ENCODE assay signal across 8 cellular contexts in the genomic region with DNA sequence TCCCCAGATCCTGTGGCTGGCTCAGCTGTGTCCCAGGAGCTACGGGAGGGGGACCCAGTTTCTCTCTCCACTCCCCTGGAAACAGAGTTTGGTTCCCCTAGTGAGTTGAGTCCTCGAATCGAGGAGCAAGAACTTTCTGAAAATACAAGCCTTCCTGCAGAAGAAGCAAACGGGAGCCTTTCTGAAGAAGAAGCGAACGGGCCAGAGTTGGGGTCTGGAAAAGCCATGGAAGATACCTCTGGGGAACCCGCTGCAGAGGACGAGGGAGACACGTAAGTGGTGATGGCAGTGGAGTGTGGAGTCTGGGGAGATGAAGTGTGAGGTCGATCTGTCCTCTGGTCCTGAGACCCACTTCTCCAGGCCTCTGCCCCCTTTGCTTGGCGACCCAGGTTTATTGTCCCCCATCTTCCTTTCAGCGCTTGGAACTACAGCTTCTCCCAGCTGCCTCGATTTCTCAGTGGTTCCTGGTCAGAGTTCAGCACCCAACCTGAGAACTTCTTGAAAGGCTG. TPM values are rescaled to one million over a fixed set of nuclear protein-coding genes. Genes with fewer than 3 reads are reported as not detected.
DNase-seq lines count a peak whose midpoint lies in the region; ATAC-seq and TF ChIP-seq lines count a peak whose summit lies in the region.

No MANE protein-coding gene starts in this region.

- H3K4ac ChIP-seq in mesenchymal stem cell (ENCODE audit: low read depth in 1 of 2, low read length in 2 of 2) = no peak overlapping the region

- H3K36me3 ChIP-seq in body of pancreas (replicated peaks in 1 of 2; ENCODE audit: insufficient read depth in 1 of 2, low read depth in 2 of 2) (no peaks in the 10 kb centered on the region), mesenchymal stem cell (ENCODE audit: control insufficient read depth in 1 of 2, insufficient read depth in 2 of 2, low read depth in 1 of 2, low read length in 2 of 2) (peaks cover 3 to 26% of the 10 kb centered on the region in 2 experiments), upper lobe of right lung (no peaks in the 10 kb centered on the region)

- no peak overlapping the region for H4K91ac ChIP-seq in mesenchymal stem cell (ENCODE audit: low read length)

- H4K8ac ChIP-seq in mesenchymal stem cell (ENCODE audit: low read length) = no peak overlapping the region

- ATAC-seq in body of pancreas = no peak
- no peak for ATAC-seq in upper lobe of right lung

- H3K9me3 ChIP-seq in body of pancreas (no peaks in the 10 kb centered on the region), mesenchymal stem cell (ENCODE audit: control insufficient read depth, low read length) (no peaks in the 10 kb centered on the region), upper lobe of right lung (no peaks in the 10 kb centered on the region)

- peaks cover 19% of the 10 kb centered on the region for H3K36me3 Mint-ChIP-seq in activated naive CD4-positive, alpha-beta T cell treated with anti-CD3 and anti-CD28 coated beads, Interleukin-2, amount 50 U/mL, for 24 hours

- H2BK15ac ChIP-seq in mesenchymal stem cell (ENCODE audit: low read depth, poor library complexity, severe bottlenecking) = no peak overlapping the region

- H3K4me1 ChIP-seq in body of pancreas (peaks cover 30% of the 10 kb centered on the region), mesenchymal stem cell (ENCODE audit: control insufficient read depth, insufficient read depth, low read depth, low read length) (peaks cover 10% of the 10 kb centered on the region), upper lobe of right lung (peaks cover 23% of the 10 kb centered on the region)

- peak overlapping the region; percentile 72 for H2AFZ ChIP-seq in mesenchymal stem cell (ENCODE audit: low read depth, low read length)

- H3K27ac ChIP-seq in body of pancreas (peak overlapping the region in 3 of 4 donors; percentile 8 to 72 (median 70)), mesenchymal stem cell (ENCODE audit: low read length, poor library complexity, severe bottlenecking) (peak overlapping the region; percentile 75), upper lobe of right lung (peak overlapping the region; percentile 32)

- H2BK12ac ChIP-seq in mesenchymal stem cell (ENCODE audit: low read length in 2 of 2) = no peak overlapping the region

- H3K27me3 ChIP-seq in body of pancreas (no peaks in the 10 kb centered on the region), mesenchymal stem cell (ENCODE audit: control insufficient read depth in 1 of 2, insufficient read depth in 1 of 2, low read length in 2 of 2) (no peaks in the 10 kb centered on the region), upper lobe of right lung (no peaks in the 10 kb centered on the region)

- H3K9ac ChIP-seq in mesenchymal stem cell (ENCODE audit: low read length) = peak overlapping the region; percentile 92

- DNase-seq in activated naive CD4-positive, alpha-beta T cell (lab: John Stamatoyannopoulos, UW) = no peak
- no peak for DNase-seq in body of pancreas
- DNase-seq in mesenchymal stem cell = no peak
- DNase-seq in upper lobe of right lung = no peak
- no peak for DNase-seq in NCI-H1930 (lab: John Stamatoyannopoulos, UW)
- DNase-seq in stimulated activated CD4-positive, alpha-beta T cell treated with anti-CD3 and anti-CD28 coated beads, Interleukin-15, amount 100 ng/mL, for 24 hours = no peak
- no peak for DNase-seq in epidermal melanocyte (ENCODE audit: insufficient read length, low spot score)

- 8 to 13% methylated on average over 13 of the region's 13 CpGs for WGBS in body of pancreas, 2 donors
- 24% methylated on average over 12 of the region's 13 CpGs for WGBS in mesenchymal stem cell

- intact Hi-C loops in body of pancreas (cut with DNase I) (no loop called here), upper lobe of right lung (cut with DNase I) (no loop called here)

- no peak overlapping the region for H2BK5ac ChIP-seq in mesenchymal stem cell (ENCODE audit: low read depth, low read length, poor library complexity, severe bottlenecking)

- TF ChIP-seq POLR2A in body of pancreas (IDR thresholded peaks at IDR 0.05) = no peak

- H3K14ac ChIP-seq in mesenchymal stem cell (ENCODE audit: low read length in 2 of 2) = peak overlapping the region in 1 of 2 experiments; percentile 6

- no peak overlapping the region for H2BK120ac ChIP-seq in mesenchymal stem cell (ENCODE audit: low read depth, low read length)

- peak overlapping the region; percentile 98 for H3K4me2 ChIP-seq in mesenchymal stem cell (ENCODE audit: low read length, poor library complexity, severe bottlenecking)

- no peak overlapping the region for H2AK5ac ChIP-seq in mesenchymal stem cell (ENCODE audit: low read length, severe bottlenecking)

- H3K79me1 ChIP-seq in mesenchymal stem cell (replicated peaks; ENCODE audit: low read length, poor library complexity, severe bottlenecking) = peaks cover 23% of the 10 kb centered on the region

- H3K23ac ChIP-seq in mesenchymal stem cell (ENCODE audit: low read length in 2 of 2) = no peak overlapping the region

- peak overlapping the region; percentile 10 to 54 for H3K4me3 ChIP-seq in body of pancreas
- H3K4me3 ChIP-seq in mesenchymal stem cell (ENCODE audit: insufficient read depth in 1 of 2, low read depth in 1 of 2, low read length in 2 of 2) = peak overlapping the region; percentile 68 to 91
- peak overlapping the region; percentile 71 for H3K4me3 ChIP-seq in upper lobe of right lung

- peaks cover 24% of the 10 kb centered on the region for H3K4me1 Mint-ChIP-seq in activated naive CD4-positive, alpha-beta T cell treated with anti-CD3 and anti-CD28 coated beads, Interleukin-2, amount 50 U/mL, for 24 hours

- H3K4me3 Mint-ChIP-seq in activated naive CD4-positive, alpha-beta T cell treated with anti-CD3 and anti-CD28 coated beads, Interleukin-2, amount 50 U/mL, for 24 hours = peak overlapping the region; percentile 95

- TF ChIP-seq CTCF in body of pancreas (IDR thresholded peaks at IDR 0.05) = no peak
- TF ChIP-seq CTCF in upper lobe of right lung (IDR thresholded peaks at IDR 0.05) = no peak

- H3K27ac Mint-ChIP-seq in activated naive CD4-positive, alpha-beta T cell treated with anti-CD3 and anti-CD28 coated beads, Interleukin-2, amount 50 U/mL, for 24 hours = no peak overlapping the region

- no peaks in the 10 kb centered on the region for H3K27me3 Mint-ChIP-seq in activated naive CD4-positive, alpha-beta T cell treated with anti-CD3 and anti-CD28 coated beads, Interleukin-2, amount 50 U/mL, for 24 hours

- no peak overlapping the region for H3K18ac ChIP-seq in mesenchymal stem cell (ENCODE audit: low read depth in 1 of 2, low read length in 2 of 2)

- H3K9me3 Mint-ChIP-seq in activated naive CD4-positive, alpha-beta T cell treated with anti-CD3 and anti-CD28 coated beads, Interleukin-2, amount 50 U/mL, for 24 hours = no peaks in the 10 kb centered on the region

RNA-seq across cellular contexts. Expression of a gene that starts 0.6 kb away (rescaled TPM):
- total RNA-seq in body of pancreas = 1 to 10 TPM; 3.4 to 5.6 TPM
- polyA plus RNA-seq in mesenchymal stem cell (2013, experiment 1 of 2) = 5.0 TPM
- 4.3 TPM for polyA plus RNA-seq in mesenchymal stem cell (2013, experiment 2 of 2)
- 5.7 TPM for total RNA-seq in upper lobe of right lung

RNA-seq across cellular contexts. Expression of a gene that starts 1.6 kb away (rescaled TPM):
- total RNA-seq in body of pancreas = 10 to 100 TPM; 12.2 TPM
- polyA plus RNA-seq in mesenchymal stem cell (2013, experiment 1 of 2) = 101 TPM
- polyA plus RNA-seq in mesenchymal stem cell (2013, experiment 2 of 2) = 96.0 TPM
- total RNA-seq in upper lobe of right lung = 41.7 TPM

RNA-seq across cellular contexts. Expression of a gene that starts 16.1 kb away (rescaled TPM):
- under 1 TPM; 0.33 to 0.78 TPM for total RNA-seq in body of pancreas
- 5.9 TPM for polyA plus RNA-seq in mesenchymal stem cell (2013, experiment 1 of 2)
- polyA plus RNA-seq in mesenchymal stem cell (2013, experiment 2 of 2) = 5.2 TPM
- total RNA-seq in upper lobe of right lung = 0.32 TPM

RNA-seq across cellular contexts. Expression of a gene that starts 28.7 kb away (rescaled TPM):
- total RNA-seq in body of pancreas (under 1 TPM; 0.26 to 0.66 TPM), upper lobe of right lung (0.58 TPM)
- 0.06 TPM for polyA plus RNA-seq in mesenchymal stem cell (2013, experiment 1 of 2)
- polyA plus RNA-seq in mesenchymal stem cell (2013, experiment 2 of 2) = 0.01 TPM

RNA-seq across cellular contexts. Expression of a gene that starts 38.1 kb away (rescaled TPM):
- 1 to 10 TPM in 1 of 2 donors, under 1 TPM in 1; 0.78 to 1.3 TPM for total RNA-seq in body of pancreas
- 0.35 TPM for polyA plus RNA-seq in mesenchymal stem cell (2013, experiment 1 of 2)
- 0.36 TPM for polyA plus RNA-seq in mesenchymal stem cell (2013, experiment 2 of 2)
- total RNA-seq in upper lobe of right lung = 4.8 TPM
